In genomic region chr12:70283232-70283631, GRCh38 we compare ENCODE assay signal across 38 cellular contexts.
"Had no signal": no experiment of that assay in that cellular context is flagged by ENCODE, and none has a peak within 500 bp of the region (broad histone marks: within the 10 kb centered on the region; RNA-seq: fewer than 3 reads in every experiment).

No MANE protein-coding gene starts in this region.

- ATAC-seq: activated naive CD4-positive, alpha-beta T cell treated with anti-CD3 and anti-CD28 coated beads, Interleukin-2, amount 50 U/mL, for 72 hours; activated naive CD8-positive, alpha-beta T cell treated with anti-CD3 and anti-CD28 coated beads, Interleukin-2, amount 50 U/mL, for 24 hours; activated T-helper 17 cell treated with anti-CD3 and anti-CD28 coated beads, Interleukin-2, amount 50 U/mL, for 72 hours; body of pancreas had no signal

- H3K27me3 ChIP-seq: adrenal gland, ascending aorta, body of pancreas, brain microvascular endothelial cell, cardiac muscle cell, colonic mucosa had no signal

- H3K4me3 Mint-ChIP-seq: activated naive CD4-positive, alpha-beta T cell treated with anti-CD3 and anti-CD28 coated beads for 36 hours; activated naive CD8-positive, alpha-beta T cell; activated naive CD8-positive, alpha-beta T cell treated with anti-CD3 and anti-CD28 coated beads for 36 hours; activated naive CD8-positive, alpha-beta T cell treated with anti-CD3 and anti-CD28 coated beads, Interleukin-2, amount 10 ng/mL, durations not matched to agents 7 days and 5 days; activated naive CD8-positive, alpha-beta T cell treated with anti-CD3 and anti-CD28 coated beads, Interleukin-2, amount 50 U/mL, for 24 hours; activated T-cell treated with anti-CD3 and anti-CD28 coated beads, Interleukin-2, amount 50 U/mL, for 24 hours; activated T-helper 1 cell treated with anti-CD3 and anti-CD28 coated beads, Interleukin-12 subunit alpha, Interleukin-12 subunit beta, Interleukin-2, Interleukin-4 antibody, amounts not matched to agents 30 ng/mL and 10 ng/mL and 1 ng/mL, durations not matched to agents 14 hours and 24 hours and 36 hours; activated T-helper 17 cell treated with anti-CD3 and anti-CD28 coated beads, Interleukin-2, amount 50 U/mL, for 72 hours; brain; central memory CD8-positive, alpha-beta T cell had no signal

- DNase-seq: activated effector memory CD4-positive, alpha-beta T cell treated with anti-CD3 and anti-CD28 coated beads, Interleukin-2, amount 50 U/mL, for 16 hours; activated effector memory CD4-positive, alpha-beta T cell treated with Interleukin-2 at 50 U/mL for 16 hours; activated gamma-delta T cell; activated gamma-delta T cell treated with Interleukin-2 at 50 U/mL for 16 hours; activated naive CD4-positive, alpha-beta T cell; activated naive CD4-positive, alpha-beta T cell treated with anti-CD3 and anti-CD28 coated beads for 36 hours; activated naive CD4-positive, alpha-beta T cell treated with anti-CD3 and anti-CD28 coated beads, Interleukin-2, amount 50 U/mL, for 16 hours; activated naive CD4-positive, alpha-beta T cell treated with Interleukin-2 at 50 U/mL for 16 hours; activated naive CD8-positive, alpha-beta T cell treated with anti-CD3 and anti-CD28 coated beads for 36 hours; activated naive CD8-positive, alpha-beta T cell treated with anti-CD3 and anti-CD28 coated beads, Interleukin-2, amount 10 ng/mL, durations not matched to agents 7 days and 5 days; activated naive CD8-positive, alpha-beta T cell treated with anti-CD3 and anti-CD28 coated beads, Interleukin-2, amount 50 U/mL, for 24 hours; activated T-cell treated with anti-CD3 and anti-CD28 coated beads for 4 hours; activated T-cell treated with anti-CD3 and anti-CD28 coated beads, Interleukin-2, amount 50 U/mL, for 1 hour; activated T-cell treated with anti-CD3 and anti-CD28 coated beads, Interleukin-2, amount 50 U/mL, for 24 hours; activated T-cell treated with anti-CD3 and anti-CD28 coated beads, Interleukin-2, amount 50 U/mL, for 48 hours; adrenal gland; amniotic stem cell; amygdala; anterior cingulate cortex; aorta; body of pancreas; brain microvascular endothelial cell; caudate nucleus; central memory CD4-positive, alpha-beta T cell; cerebellar nuclear complex; colonic mucosa had no signal

- H3K36me3 ChIP-seq: cardiac muscle cell had no signal

- H3K27ac ChIP-seq: adrenal gland, ascending aorta, body of pancreas, brain microvascular endothelial cell, cardiac muscle cell, colonic mucosa had no signal

- H3K4me3 ChIP-seq: adrenal gland, ascending aorta, body of pancreas, cardiac muscle cell, colonic mucosa had no signal

- H3K27ac Mint-ChIP-seq: activated naive CD4-positive, alpha-beta T cell treated with anti-CD3 and anti-CD28 coated beads for 36 hours; activated naive CD8-positive, alpha-beta T cell; activated naive CD8-positive, alpha-beta T cell treated with anti-CD3 and anti-CD28 coated beads for 36 hours; activated naive CD8-positive, alpha-beta T cell treated with anti-CD3 and anti-CD28 coated beads, Interleukin-2, amount 10 ng/mL, durations not matched to agents 7 days and 5 days; activated naive CD8-positive, alpha-beta T cell treated with anti-CD3 and anti-CD28 coated beads, Interleukin-2, amount 50 U/mL, for 24 hours; activated T-cell treated with anti-CD3 and anti-CD28 coated beads, Interleukin-2, amount 50 U/mL, for 24 hours; activated T-helper 1 cell treated with anti-CD3 and anti-CD28 coated beads, Interleukin-12 subunit alpha, Interleukin-12 subunit beta, Interleukin-2, Interleukin-4 antibody, amounts not matched to agents 30 ng/mL and 10 ng/mL and 1 ng/mL, durations not matched to agents 14 hours and 24 hours and 36 hours; activated T-helper 17 cell treated with anti-CD3 and anti-CD28 coated beads, Interleukin-2, amount 50 U/mL, for 72 hours; activated T-helper 2 cell treated with anti-CD3 and anti-CD28 coated beads, Interferon-gamma antibody, Interleukin-2, Interleukin-4, amounts not matched to agents 10 μg/mL and 5 μg/mL and 100 μg/mL, durations not matched to agents 14 hours and 24 hours and 36 hours; brain had no signal

- H3K9me3 ChIP-seq: adrenal gland, ascending aorta, body of pancreas, colonic mucosa had no signal

- H3K9me3 Mint-ChIP-seq: activated naive CD4-positive, alpha-beta T cell treated with anti-CD3 and anti-CD28 coated beads for 36 hours; activated naive CD4-positive, alpha-beta T cell treated with anti-CD3 and anti-CD28 coated beads, Interleukin-2, amount 50 U/mL, for 72 hours; activated naive CD8-positive, alpha-beta T cell treated with anti-CD3 and anti-CD28 coated beads for 36 hours; activated naive CD8-positive, alpha-beta T cell treated with anti-CD3 and anti-CD28 coated beads, Interleukin-2, amount 10 ng/mL, durations not matched to agents 7 days and 5 days; activated naive CD8-positive, alpha-beta T cell treated with anti-CD3 and anti-CD28 coated beads, Interleukin-2, amount 50 U/mL, for 24 hours; activated T-cell treated with anti-CD3 and anti-CD28 coated beads, Interleukin-2, amount 50 U/mL, for 24 hours; activated T-helper 1 cell treated with anti-CD3 and anti-CD28 coated beads, Interleukin-12 subunit alpha, Interleukin-12 subunit beta, Interleukin-2, Interleukin-4 antibody, amounts not matched to agents 30 ng/mL and 10 ng/mL and 1 ng/mL, durations not matched to agents 14 hours and 24 hours and 36 hours; activated T-helper 17 cell treated with anti-CD3 and anti-CD28 coated beads, Interleukin-2, amount 50 U/mL, for 72 hours; activated T-helper 2 cell treated with anti-CD3 and anti-CD28 coated beads, Interferon-gamma antibody, Interleukin-2, Interleukin-4, amounts not matched to agents 10 μg/mL and 5 μg/mL and 100 μg/mL, durations not matched to agents 14 hours and 24 hours and 36 hours; brain; central memory CD8-positive, alpha-beta T cell had no signal

- H3K27me3 Mint-ChIP-seq: activated naive CD8-positive, alpha-beta T cell; activated naive CD8-positive, alpha-beta T cell treated with anti-CD3 and anti-CD28 coated beads for 36 hours; activated naive CD8-positive, alpha-beta T cell treated with anti-CD3 and anti-CD28 coated beads, Interleukin-2, amount 10 ng/mL, durations not matched to agents 7 days and 5 days; activated naive CD8-positive, alpha-beta T cell treated with anti-CD3 and anti-CD28 coated beads, Interleukin-2, amount 50 U/mL, for 24 hours; activated T-cell treated with anti-CD3 and anti-CD28 coated beads, Interleukin-2, amount 50 U/mL, for 24 hours; activated T-helper 17 cell treated with anti-CD3 and anti-CD28 coated beads, Interleukin-2, amount 50 U/mL, for 72 hours; brain; central memory CD8-positive, alpha-beta T cell had no signal

- FAIRE-seq: astrocyte, bronchial epithelial cell, colon had no signal

- H3K4me1 ChIP-seq: adrenal gland, ascending aorta, body of pancreas, colonic mucosa had no signal
